In genomic region chr5:146219243-146219642, GRCh38 we compare ENCODE assay signal across 23 cellular contexts.
"Had no signal": no experiment of that assay in that cellular context is flagged by ENCODE, and none has a peak within 500 bp of the region (broad histone marks: within the 10 kb centered on the region; RNA-seq: fewer than 3 reads in every experiment).

No MANE protein-coding gene starts in this region.

- H3K4me3 Mint-ChIP-seq: activated CD8-positive, alpha-beta T cell treated with anti-CD3 and anti-CD28 coated beads for 36 hours; activated T-cell treated with anti-CD3 and anti-CD28 coated beads, Interleukin-2, amount 50 U/mL, for 72 hours had no signal

- H3K27me3 Mint-ChIP-seq: activated CD8-positive, alpha-beta T cell treated with anti-CD3 and anti-CD28 coated beads for 36 hours had no signal

- ATAC-seq: activated CD4-positive, CD25-positive, alpha-beta regulatory T cell treated with anti-CD3 and anti-CD28 coated beads, Interleukin-2, amount 50 U/mL, for 24 hours; activated CD8-positive, alpha-beta T cell treated with anti-CD3 and anti-CD28 coated beads for 36 hours; activated naive CD4-positive, alpha-beta T cell treated with anti-CD3 and anti-CD28 coated beads, Interleukin-2, amount 50 U/mL, for 72 hours; activated T-cell treated with anti-CD3 and anti-CD28 coated beads, Interleukin-2, amount 50 U/mL, for 72 hours had no signal

- H3K36me3 ChIP-seq: colonic mucosa had no signal

- DNase-seq: activated CD4-positive, alpha-beta T cell treated with anti-CD3 and anti-CD28 coated beads for 4 hours; activated CD8-positive, alpha-beta memory T cell treated with anti-CD3 and anti-CD28 coated beads, Interleukin-2, amount 50 U/mL, for 4 hours; activated CD8-positive, alpha-beta T cell treated with anti-CD3 and anti-CD28 coated beads for 36 hours; activated T-cell treated with anti-CD3 and anti-CD28 coated beads, Interleukin-2, amount 50 U/mL, for 72 hours; caudate nucleus; colonic mucosa; MM.1S; NCI-H1105 treated with DMSO at 0.1 percent for 48 hours; NCI-H1436 treated with DMSO at 0.1 percent for 48 hours; NCI-H187; NCI-H2081; NCI-H446; NCI-H524; Peyer's patch; Right ventricle myocardium superior; SJCRH30; SK-N-SH; T-helper 1 cell; WERI-Rb-1 had no signal

- H3K4me3 ChIP-seq: colonic mucosa, Peyer's patch, SJCRH30 had no signal

- H3K27ac ChIP-seq: colonic mucosa, Peyer's patch, RWPE1, SJCRH30, WERI-Rb-1 had no signal

- H3K27me3 ChIP-seq: colonic mucosa, Peyer's patch, SJCRH30 had no signal

- H3K4me1 ChIP-seq: colonic mucosa, SJCRH30 had no signal

- H3K27ac Mint-ChIP-seq: activated CD8-positive, alpha-beta T cell treated with anti-CD3 and anti-CD28 coated beads for 36 hours; activated T-helper 2 cell treated with anti-CD3 and anti-CD28 coated beads, Interferon-gamma antibody, Interleukin-2, Interleukin-4, amounts not matched to agents 10 μg/mL and 5 μg/mL and 100 μg/mL, durations not matched to agents 14 hours and 24 hours and 36 hours had no signal

- H3K9me3 Mint-ChIP-seq: activated CD8-positive, alpha-beta T cell treated with anti-CD3 and anti-CD28 coated beads for 36 hours; activated naive CD4-positive, alpha-beta T cell treated with anti-CD3 and anti-CD28 coated beads, Interleukin-2, amount 50 U/mL, for 72 hours; activated T-cell treated with anti-CD3 and anti-CD28 coated beads, Interleukin-2, amount 50 U/mL, for 72 hours; activated T-helper 2 cell treated with anti-CD3 and anti-CD28 coated beads, Interferon-gamma antibody, Interleukin-2, Interleukin-4, amounts not matched to agents 10 μg/mL and 5 μg/mL and 100 μg/mL, durations not matched to agents 14 hours and 24 hours and 36 hours had no signal

- H3K9me3 ChIP-seq: colonic mucosa, Peyer's patch, SJCRH30, SK-N-SH had no signal
